Comparison of ENCODE assay signal across 24 cellular contexts in genomic region chr7:85130702-85131101, GRCh38. TPM values are rescaled to one million over a fixed set of nuclear protein-coding genes. Genes with fewer than 3 reads are reported as not detected.
"Had no signal": no experiment of that assay in that cellular context is flagged by ENCODE, and none has a peak within 500 bp of the region (broad histone marks: within the 10 kb centered on the region; RNA-seq: fewer than 3 reads in every experiment).

No MANE protein-coding gene starts in this region.

- H3K9me3 Mint-ChIP-seq: activated B cell treated with CpG ODN at 0.5 μM for 24 hours; activated naive CD4-positive, alpha-beta T cell treated with anti-CD3 and anti-CD28 coated beads, Interleukin-2, amount 50 U/mL, for 72 hours; activated T-cell treated with anti-CD3 and anti-CD28 coated beads, Interleukin-2, amount 50 U/mL, for 24 hours; stimulated activated memory B cell treated with anti-CD40 and anti-IgM and Interleukin-4, amounts not matched to agents 10 μg/mL and 1 μg/mL and 100 μg/mL, for 72 hours had no signal

- H3K9me3 ChIP-seq: ascending aorta, esophagus squamous epithelium, gastroesophageal sphincter, left lung, sigmoid colon, stomach, suprapubic skin, transverse colon had no signal

- H3K27me3 Mint-ChIP-seq: activated B cell treated with CpG ODN at 0.5 μM for 24 hours; activated CD4-positive, alpha-beta T cell treated with anti-CD3 and anti-CD28 coated beads for 36 hours; activated T-cell treated with anti-CD3 and anti-CD28 coated beads, Interleukin-2, amount 50 U/mL, for 24 hours; activated T-helper 17 cell treated with anti-CD3 and anti-CD28 coated beads, Interleukin-2, amount 50 U/mL, for 72 hours; stimulated activated memory B cell treated with anti-CD40 and anti-IgM and Interleukin-4, amounts not matched to agents 10 μg/mL and 1 μg/mL and 100 μg/mL, for 72 hours had no signal

- ATAC-seq: activated CD4-positive, alpha-beta T cell treated with anti-CD3 and anti-CD28 coated beads for 36 hours; activated naive CD4-positive, alpha-beta T cell treated with anti-CD3 and anti-CD28 coated beads, Interleukin-2, amount 50 U/mL, for 72 hours; activated T-helper 17 cell treated with anti-CD3 and anti-CD28 coated beads, Interleukin-2, amount 50 U/mL, for 72 hours; gastroesophageal sphincter; left lung; natural killer cell; stimulated activated memory B cell treated with anti-CD40 and anti-IgM and Interleukin-4, amounts not matched to agents 10 μg/mL and 1 μg/mL and 100 μg/mL, for 72 hours had no signal

- H3K27me3 ChIP-seq: ascending aorta, esophagus squamous epithelium, gastroesophageal sphincter, left lung, sigmoid colon, stomach, suprapubic skin, transverse colon had no signal

- H3K36me3 Mint-ChIP-seq: activated naive CD4-positive, alpha-beta T cell treated with anti-CD3 and anti-CD28 coated beads, Interleukin-2, amount 50 U/mL, for 72 hours; natural killer cell; stimulated activated memory B cell treated with anti-CD40 and anti-IgM and Interleukin-4, amounts not matched to agents 10 μg/mL and 1 μg/mL and 100 μg/mL, for 72 hours had no signal

- H3K4me1 ChIP-seq: ascending aorta, esophagus squamous epithelium, gastroesophageal sphincter, left lung, sigmoid colon, stomach, suprapubic skin, transverse colon had no signal

- H3K4me3 ChIP-seq: ascending aorta, coronary artery, esophagus squamous epithelium, gastroesophageal sphincter, left lung, sigmoid colon, smooth muscle cell, stomach, suprapubic skin, transverse colon had no signal

- DNase-seq: activated B cell treated with CpG ODN at 0.5 μM for 24 hours; activated CD4-positive, alpha-beta T cell treated with anti-CD3 and anti-CD28 coated beads for 36 hours; activated CD4-positive, alpha-beta T cell treated with anti-CD3 and anti-CD28 coated beads, Interleukin-2, amount 50 U/mL, for 4 hours; activated CD8-positive, alpha-beta memory T cell treated with anti-CD3 and anti-CD28 coated beads for 24 hours; activated CD8-positive, alpha-beta memory T cell treated with anti-CD3 and anti-CD28 coated beads, Interleukin-2, amount 50 U/mL, for 4 hours; activated T-cell treated with anti-CD3 and anti-CD28 coated beads, Interleukin-2, amount 50 U/mL, for 24 hours; cerebellar nuclear complex; esophagus squamous epithelium; head of caudate nucleus; left lung; natural killer cell; sigmoid colon; stimulated activated CD4-positive, alpha-beta T cell treated with anti-CD3 and anti-CD28 coated beads, Interleukin-15, amount 100 ng/mL, for 24 hours; stomach; T1000; transverse colon had no signal

- H3K4me1 Mint-ChIP-seq: activated B cell treated with CpG ODN at 0.5 μM for 24 hours; activated CD4-positive, alpha-beta T cell treated with anti-CD3 and anti-CD28 coated beads for 36 hours; activated T-helper 17 cell treated with anti-CD3 and anti-CD28 coated beads, Interleukin-2, amount 50 U/mL, for 72 hours; natural killer cell; stimulated activated memory B cell treated with anti-CD40 and anti-IgM and Interleukin-4, amounts not matched to agents 10 μg/mL and 1 μg/mL and 100 μg/mL, for 72 hours had no signal

- H3K4me3 Mint-ChIP-seq: activated B cell treated with CpG ODN at 0.5 μM for 24 hours; activated CD4-positive, alpha-beta T cell treated with anti-CD3 and anti-CD28 coated beads for 36 hours; activated T-cell treated with anti-CD3 and anti-CD28 coated beads, Interleukin-2, amount 50 U/mL, for 24 hours; activated T-helper 17 cell treated with anti-CD3 and anti-CD28 coated beads, Interleukin-2, amount 50 U/mL, for 72 hours; natural killer cell; stimulated activated memory B cell treated with anti-CD40 and anti-IgM and Interleukin-4, amounts not matched to agents 10 μg/mL and 1 μg/mL and 100 μg/mL, for 72 hours had no signal

- H3K36me3 ChIP-seq: ascending aorta, esophagus squamous epithelium, gastroesophageal sphincter, left lung, sigmoid colon, stomach, suprapubic skin, transverse colon had no signal

- H3K27ac Mint-ChIP-seq: activated B cell treated with CpG ODN at 0.5 μM for 24 hours; activated CD4-positive, alpha-beta T cell treated with anti-CD3 and anti-CD28 coated beads for 36 hours; activated naive CD4-positive, alpha-beta T cell treated with anti-CD3 and anti-CD28 coated beads, Interleukin-2, amount 50 U/mL, for 72 hours; activated T-cell treated with anti-CD3 and anti-CD28 coated beads, Interleukin-2, amount 50 U/mL, for 24 hours; activated T-helper 17 cell treated with anti-CD3 and anti-CD28 coated beads, Interleukin-2, amount 50 U/mL, for 72 hours; natural killer cell; stimulated activated memory B cell treated with anti-CD40 and anti-IgM and Interleukin-4, amounts not matched to agents 10 μg/mL and 1 μg/mL and 100 μg/mL, for 72 hours had no signal

- H3K27ac ChIP-seq: ascending aorta, coronary artery, esophagus squamous epithelium, gastroesophageal sphincter, left lung, sigmoid colon, stomach, suprapubic skin, transverse colon had no signal

RNA-seq across cellular contexts. Expression of gene SEMA3D, which starts 56.2 kb away (rescaled TPM):
- total RNA-seq: activated B cell treated with CpG ODN at 0.5 μM for 24 hours; activated CD4-positive, alpha-beta T cell treated with anti-CD3 and anti-CD28 coated beads for 36 hours; activated naive CD4-positive, alpha-beta T cell treated with anti-CD3 and anti-CD28 coated beads, Interleukin-2, amount 50 U/mL, for 72 hours; activated T-helper 17 cell treated with anti-CD3 and anti-CD28 coated beads, Interleukin-2, amount 50 U/mL, for 72 hours; natural killer cell had no signal
